Comparison of ENCODE assay signal across 7 cellular contexts in genomic region chr17:81510524-81510797, GRCh38. TPM values are rescaled to one million over a fixed set of nuclear protein-coding genes. Genes with fewer than 3 reads are reported as not detected.
A peak's percentile ranks its signal among the peaks of the same experiment; 100 is the strongest.
DNase-seq lines count a peak whose midpoint lies in the region; ATAC-seq, FAIRE-seq and TF ChIP-seq lines count a peak whose summit lies in the region.

No MANE protein-coding gene starts in this region.

- peaks cover 43% of the 10 kb centered on the region for H3K36me3 Mint-ChIP-seq in activated naive CD8-positive, alpha-beta T cell treated with anti-CD3 and anti-CD28 coated beads for 36 hours

- intact Hi-C loops in IMR-90 (cut with micrococcal nuclease): no loop called here
- intact Hi-C loops in kidney (cut with DNase I): loop anchor here (2.0 kb wide), 1 partner anchor 114 kb away; no protein-coding TSS in a partner anchor

- CTCF ChIA-PET in IMR-90 (lab: Yijun Ruan, JAX): no interaction called here

- H2BK5ac ChIP-seq in IMR-90 (ENCODE audit: low read depth, low read length, poor library complexity, severe bottlenecking): peak overlapping the region; percentile 75

- peaks cover 1% of the 10 kb centered on the region for H3K9me3 Mint-ChIP-seq in activated naive CD8-positive, alpha-beta T cell treated with anti-CD3 and anti-CD28 coated beads for 36 hours

- peak overlapping the region; percentile 85 for H2AK9ac ChIP-seq in IMR-90 (replicated peaks; ENCODE audit: low read depth, low read length, poor library complexity)

- in situ Hi-C loops in IMR-90 (cut with MboI; ENCODE audit: low sequenced_read_pairs): no loop called here

- H3K4ac ChIP-seq in IMR-90 (ENCODE audit: low read depth, low read length): peak overlapping the region; percentile 69

- no peak overlapping the region for H2BK120ac ChIP-seq in IMR-90 (ENCODE audit: low read depth, low read length)

- no peak overlapping the region for H4K91ac ChIP-seq in IMR-90 (ENCODE audit: insufficient read depth, low read depth, low read length)

- peak overlapping the region; percentile 79 for H3K4me3 ChIP-seq in IMR-90 (ENCODE audit: insufficient read depth, low read depth, low read length)
- peak overlapping the region; percentile 84 to 96 for H3K4me3 ChIP-seq in kidney (ENCODE audit: low read length in 2 of 2)
- peak overlapping the region; percentile 98 to 99 for H3K4me3 ChIP-seq in stomach smooth muscle (ENCODE audit: low read length in 2 of 2)

- H2BK15ac ChIP-seq in IMR-90 (ENCODE audit: low read depth, low read length): no peak overlapping the region

- H3K36me3 ChIP-seq in IMR-90 (ENCODE audit: control insufficient read depth, insufficient read depth, low read length): peaks cover 37% of the 10 kb centered on the region
- H3K36me3 ChIP-seq in kidney (ENCODE audit: control insufficient read depth in 1 of 2, insufficient read depth in 2 of 2, low read length in 2 of 2): peaks cover 11 to 28% of the 10 kb centered on the region in 2 donors
- H3K36me3 ChIP-seq in stomach smooth muscle (ENCODE audit: control insufficient read depth in 2 of 2, insufficient read depth in 2 of 2, low read length in 2 of 2): peaks cover 33 to 37% of the 10 kb centered on the region in 2 donors

- H3K27me3 Mint-ChIP-seq in activated naive CD8-positive, alpha-beta T cell treated with anti-CD3 and anti-CD28 coated beads for 36 hours: peaks cover 11% of the 10 kb centered on the region

- dilution Hi-C loops in IMR-90 (cut with HindIII; ENCODE audit: low sequenced_read_pairs, unreplicated experiment): no loop called here

- H3K27me3 ChIP-seq in IMR-90 (ENCODE audit: control insufficient read depth, insufficient read depth, low read length) (no peaks in the 10 kb centered on the region), stomach smooth muscle (ENCODE audit: control insufficient read depth in 1 of 2, insufficient read depth in 2 of 2, low read length in 2 of 2) (no peaks in the 10 kb centered on the region)

- no peak for TF ChIP-seq RAD21 in IMR-90 (IDR thresholded peaks at IDR 0.05; ENCODE audit: low read length)

- H3K9me3 ChIP-seq in IMR-90 (ENCODE audit: control insufficient read depth, insufficient read depth, low read length): no peaks in the 10 kb centered on the region
- no peaks in the 10 kb centered on the region for H3K9me3 ChIP-seq in kidney (ENCODE audit: control insufficient read depth in 1 of 2, low read length in 2 of 2)
- H3K9me3 ChIP-seq in stomach smooth muscle (ENCODE audit: control insufficient read depth in 2 of 2, low read length in 2 of 2): no peaks in the 10 kb centered on the region

- no peak overlapping the region for H4K8ac ChIP-seq in IMR-90 (ENCODE audit: low read depth in 2 of 2, low read length in 2 of 2)

- H2BK20ac ChIP-seq in IMR-90 (ENCODE audit: low read depth, low read length): no peak overlapping the region

- no peak for ATAC-seq in IMR-90 (ENCODE audit: low read depth)
- ATAC-seq in HG03045 (IDR thresholded peaks at IDR 0.05; ENCODE audit: unreplicated experiment): no peak

- peaks cover 2% of the 10 kb centered on the region for H3K4me1 ChIP-seq in IMR-90 (ENCODE audit: control insufficient read depth, insufficient read depth, low read length)
- H3K4me1 ChIP-seq in kidney (ENCODE audit: control insufficient read depth in 1 of 2, insufficient read depth in 1 of 2, low read depth in 1 of 2, low read length in 2 of 2): peaks cover 3 to 16% of the 10 kb centered on the region in 2 donors
- peaks cover 21% of the 10 kb centered on the region for H3K4me1 ChIP-seq in stomach smooth muscle (ENCODE audit: control insufficient read depth, insufficient read depth, low read length)

- peaks cover 21% of the 10 kb centered on the region for H3K4me1 Mint-ChIP-seq in activated naive CD8-positive, alpha-beta T cell treated with anti-CD3 and anti-CD28 coated beads for 36 hours

- H3K9me1 ChIP-seq in IMR-90 (ENCODE audit: insufficient read depth, low read length): no peaks in the 10 kb centered on the region

- H3K79me1 ChIP-seq in IMR-90 (ENCODE audit: low read depth in 1 of 2, low read length in 2 of 2): peaks cover 0 to 39% of the 10 kb centered on the region in 2 experiments; a peak in 2 of 4 replicates

- H3K14ac ChIP-seq in IMR-90 (replicated peaks; ENCODE audit: low read depth, low read length): peak overlapping the region; percentile 93

- no peak overlapping the region for H3K18ac ChIP-seq in IMR-90 (ENCODE audit: low read depth, low read length)

- DNase-seq in IMR-90 (no peak), kidney (no peak), SHP77 treated with DMSO at 0.1 percent for 48 hours (lab: John Stamatoyannopoulos, UW) (no peak), AML-193 (lab: John Stamatoyannopoulos, UW) (no peak)
- DNase-seq in activated naive CD8-positive, alpha-beta T cell treated with anti-CD3 and anti-CD28 coated beads for 36 hours: no peak

- FAIRE-seq in kidney (lab: Jason Lieb, UNC): no peak

- H3K27ac ChIP-seq in IMR-90 (ENCODE audit: insufficient read depth, low read length) (peak overlapping the region; percentile 89), kidney (ENCODE audit: low read depth in 2 of 2, low read length in 2 of 2) (peak overlapping the region; percentile 88 to 90), stomach smooth muscle (ENCODE audit: low read length) (peak overlapping the region; percentile 62)

- H3K9ac ChIP-seq in IMR-90 (ENCODE audit: low read depth, low read length): peak overlapping the region; percentile 98
- H3K9ac ChIP-seq in kidney (ENCODE audit: low read length in 2 of 2): peak overlapping the region; percentile 38 to 83
- peak overlapping the region; percentile 89 to 90 for H3K9ac ChIP-seq in stomach smooth muscle (ENCODE audit: low read length in 2 of 2)

- 0% methylated on average over 5 of the region's 10 CpGs; no CpG with 5 or more reads in 1 of the 2 experiments for WGBS in IMR-90 (ENCODE audit: extremely low coverage in 2 of 2, insufficient read length in 1 of 2), 2 experiments

- no peak for TF ChIP-seq CTCF in IMR-90 (conservative IDR thresholded peaks at IDR 0.05; ENCODE audit: low read depth, low read length)
- TF ChIP-seq CTCF in kidney (IDR thresholded peaks at IDR 0.05; ENCODE audit: borderline replicate concordance, extremely low read depth, insufficient read depth): no peak

- H4K5ac ChIP-seq in IMR-90 (ENCODE audit: low read depth, low read length): no peak overlapping the region

- H2AK5ac ChIP-seq in IMR-90 (ENCODE audit: low read depth, low read length): no peak overlapping the region

- H3K27ac Mint-ChIP-seq in activated naive CD8-positive, alpha-beta T cell treated with anti-CD3 and anti-CD28 coated beads for 36 hours: peak overlapping the region; percentile 93

- H3K23ac ChIP-seq in IMR-90 (ENCODE audit: low read depth, low read length): peak overlapping the region; percentile 86

- no peak for TF ChIP-seq POLR2A in IMR-90 (IDR thresholded peaks at IDR 0.05; ENCODE audit: low read depth, low read length)

- peak overlapping the region; percentile 80 for H3K56ac ChIP-seq in IMR-90 (ENCODE audit: extremely low read depth, insufficient read depth, low read length)

- POLR2A ChIA-PET in IMR-90 (lab: Charles Lee; ENCODE audit: unreplicated experiment): no interaction called here

- H2AFZ ChIP-seq in IMR-90 (replicated peaks; ENCODE audit: low read length, poor library complexity): peak overlapping the region; percentile 56

- H3K4me3 Mint-ChIP-seq in activated naive CD8-positive, alpha-beta T cell treated with anti-CD3 and anti-CD28 coated beads for 36 hours: peak overlapping the region; percentile 96

- H3K4me2 ChIP-seq in IMR-90 (ENCODE audit: low read depth, low read length): peak overlapping the region; percentile 70

- no TSS peak for BruUV-seq in IMR-90 (replicated peaks; lab: Mats Ljungman, UMichigan)

- peaks cover 61% of the 10 kb centered on the region for H4K20me1 ChIP-seq in IMR-90 (ENCODE audit: insufficient read depth, low read length)

TF ChIP-seq in IMR-90, 13 proteins besides CTCF, POLR2A, EP300 and RAD21:
- no peak for TF ChIP-seq RCOR1 (IDR thresholded peaks at IDR 0.05; ENCODE audit: insufficient replicate concordance, low read length)
- no peak for TF ChIP-seq USF2 (IDR thresholded peaks at IDR 0.05; ENCODE audit: low read depth, low read length)
- no peak for TF ChIP-seq CEBPB (IDR thresholded peaks at IDR 0.05; ENCODE audit: low read depth, low read length)
- TF ChIP-seq FOS (IDR thresholded peaks at IDR 0.05; ENCODE audit: low read depth, low read length): no peak
- TF ChIP-seq MAFK (IDR thresholded peaks at IDR 0.05; ENCODE audit: low read depth, low read length): no peak

RNA-seq across cellular contexts. Expression of gene ACTG1, which starts 2.1 kb away (rescaled TPM):
- total RNA-seq in IMR-90 (2012; rRNA removed) (12,144 and 15,732 TPM in 2 replicates), kidney (2,632 TPM)
- polyA plus RNA-seq in IMR-90 (2012; rRNA removed) (10,271 and 10,907 TPM in 2 replicates), kidney (ENCODE audit: insufficient read depth, low read depth, low replicate concordance) (1,350 TPM)
- polyA plus RNA-seq in IMR-90 (2012; cell fraction: cytosol; rRNA removed): 46,606 and 47,328 TPM in 2 replicates
- polyA plus RNA-seq in IMR-90 (2012; cell fraction: nucleus; rRNA removed; ENCODE audit: low replicate concordance): 8,917 and 28,399 TPM in 2 replicates
- 1,000 to 10,000 TPM; 4,989 to 4,998 TPM for total RNA-seq in activated naive CD8-positive, alpha-beta T cell treated with anti-CD3 and anti-CD28 coated beads for 36 hours

RNA-seq across cellular contexts. Expression of gene FSCN2, which starts 17.7 kb away (rescaled TPM):
- total RNA-seq in IMR-90 (2012; rRNA removed) (0.18 and 0.28 TPM in 2 replicates), kidney (3.8 TPM)
- polyA plus RNA-seq in IMR-90 (2012; rRNA removed) (0.84 and 1.1 TPM in 2 replicates), kidney (ENCODE audit: insufficient read depth, low read depth, low replicate concordance) (0.26 TPM)
- 0.22 and 0.96 TPM in 2 replicates for polyA plus RNA-seq in IMR-90 (2012; cell fraction: cytosol; rRNA removed)
- polyA plus RNA-seq in IMR-90 (2012; cell fraction: nucleus; rRNA removed; ENCODE audit: low replicate concordance): 2.6 and 6.7 TPM in 2 replicates
- under 1 TPM; 0.29 to 0.36 TPM for total RNA-seq in activated naive CD8-positive, alpha-beta T cell treated with anti-CD3 and anti-CD28 coated beads for 36 hours

RNA-seq across cellular contexts. Expression of gene FAAP100, which starts 41.7 kb away (rescaled TPM):
- total RNA-seq in IMR-90 (2012; rRNA removed): 7.5 and 7.9 TPM in 2 replicates
- 24.8 and 27.5 TPM in 2 replicates for polyA plus RNA-seq in IMR-90 (2012; rRNA removed)
- 14.4 and 23.9 TPM in 2 replicates for polyA plus RNA-seq in IMR-90 (2012; cell fraction: cytosol; rRNA removed)
- 48.3 and 135 TPM in 2 replicates for polyA plus RNA-seq in IMR-90 (2012; cell fraction: nucleus; rRNA removed; ENCODE audit: low replicate concordance)
- 10 to 100 TPM; 48.1 to 51.1 TPM for total RNA-seq in activated naive CD8-positive, alpha-beta T cell treated with anti-CD3 and anti-CD28 coated beads for 36 hours
- total RNA-seq in kidney: 28.6 TPM
- polyA plus RNA-seq in kidney (ENCODE audit: insufficient read depth, low read depth, low replicate concordance): 13.2 TPM
